In the genomic region with DNA sequence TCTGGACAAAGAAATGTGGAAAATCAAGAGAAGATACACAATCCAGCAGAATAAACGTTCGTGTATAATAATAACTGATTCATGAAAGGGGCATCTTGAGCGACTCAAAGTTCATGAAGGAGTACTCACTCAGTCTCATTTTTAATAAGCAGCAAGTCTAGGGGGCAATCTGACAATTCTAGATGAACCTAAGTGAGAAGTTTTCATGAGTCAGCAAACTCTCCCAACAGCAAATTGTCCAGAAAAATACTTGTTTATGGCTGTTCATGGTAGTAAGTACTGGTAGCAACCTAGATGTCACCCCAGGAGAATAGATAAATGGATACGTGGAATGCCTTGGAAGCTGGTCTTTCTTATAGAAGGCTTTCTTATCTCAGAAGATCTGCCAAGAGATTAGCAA, we compare ENCODE assay signal across 22 cellular contexts.
"Had no signal": no experiment of that assay in that cellular context is flagged by ENCODE, and none has a peak within 500 bp of the region (broad histone marks: within the 10 kb centered on the region; RNA-seq: fewer than 3 reads in every experiment).

No MANE protein-coding gene starts in this region.

- H3K9me3 ChIP-seq: gastrocnemius medialis had no signal

- H3K27ac ChIP-seq: coronary artery, dorsolateral prefrontal cortex, esophagus muscularis mucosa, gastrocnemius medialis, heart right ventricle, left lung, lower lobe of right lung had no signal

- H3K36me3 ChIP-seq: esophagus muscularis mucosa, gastrocnemius medialis, heart right ventricle, left lung, lower lobe of right lung had no signal

- ATAC-seq: gastrocnemius medialis, heart right ventricle, left cardiac atrium, left lung, left ventricle myocardium superior, lower lobe of right lung had no signal

- H3K4me1 ChIP-seq: esophagus muscularis mucosa, gastrocnemius medialis, heart right ventricle, left lung, lower lobe of right lung had no signal

- H3K4me3 ChIP-seq: coronary artery, dorsolateral prefrontal cortex, esophagus muscularis mucosa, gastrocnemius medialis, heart right ventricle, left lung, lower lobe of right lung had no signal

- FAIRE-seq: colon, endothelial cell of umbilical vein, islet of Langerhans, keratinocyte had no signal

- DNase-seq: dermis blood vessel endothelial cell; dorsolateral prefrontal cortex; effector CD4-positive, alpha-beta T cell; effector memory CD4-positive, alpha-beta T cell; foreskin melanocyte; gastrocnemius medialis; glutamatergic neuron; head of caudate nucleus; heart right ventricle; hippocampal formation; left cardiac atrium; left lung; left ventricle myocardium superior; lower lobe of right lung; mesenchymal stem cell; midbrain had no signal

- H3K27me3 ChIP-seq: esophagus muscularis mucosa, gastrocnemius medialis, heart right ventricle, left lung had no signal
